ENCODE assay signal across 28 cellular contexts in the genomic region with DNA sequence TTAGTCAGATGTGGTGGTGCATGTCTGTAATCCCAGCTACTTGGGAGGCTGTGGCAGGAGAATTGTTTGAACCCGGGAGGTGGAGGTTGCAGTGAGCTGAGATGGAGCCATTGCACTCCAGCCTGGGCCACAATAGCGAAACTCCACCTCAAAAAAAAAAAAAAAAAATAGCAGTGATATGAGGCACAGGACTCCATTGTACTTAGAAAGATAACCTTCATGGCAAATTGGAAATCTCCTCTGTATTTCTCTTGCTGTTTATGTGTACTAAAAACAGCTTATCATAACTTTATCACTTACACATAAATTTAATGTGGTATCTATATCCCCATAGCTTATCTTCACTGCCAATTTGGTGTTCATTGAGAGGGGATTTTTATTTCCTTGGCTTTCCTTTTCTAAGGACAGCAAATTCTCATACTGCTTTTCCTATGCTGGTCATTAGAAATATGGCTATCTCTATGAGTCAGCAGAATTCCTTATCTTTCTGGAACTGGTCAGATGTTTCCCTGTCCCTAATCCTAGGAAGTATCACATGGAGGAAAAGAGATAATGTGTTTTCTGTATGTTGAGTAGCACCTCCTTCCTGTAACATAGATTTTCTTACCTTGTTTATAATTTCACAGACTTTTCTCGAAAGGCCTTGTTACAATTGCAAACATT. TPM values are rescaled to one million over a fixed set of nuclear protein-coding genes. Genes with fewer than 3 reads are reported as not detected.
DNase-seq lines count a peak whose midpoint lies in the region; ATAC-seq, FAIRE-seq and TF ChIP-seq lines count a peak whose summit lies in the region.
"Had no signal": no experiment of that assay in that cellular context is flagged by ENCODE, and none has a peak within 500 bp of the region (broad histone marks: within the 10 kb centered on the region; RNA-seq: fewer than 3 reads in every experiment).

No MANE protein-coding gene starts in this region.

- no peaks in the 10 kb centered on the region for H4K20me1 ChIP-seq in endothelial cell of umbilical vein (replicated peaks; ENCODE audit: control insufficient read depth, extremely low read depth, insufficient read depth, low read length)
- H4K20me1 ChIP-seq: BLaER1 had no signal

- H3K27ac ChIP-seq in endothelial cell of umbilical vein (ENCODE audit: insufficient read depth, low read depth, low read length): peak overlapping the region; percentile 78
- H3K27ac ChIP-seq: BLaER1, dorsolateral prefrontal cortex, neutrophil, SJSA1 had no signal

- H3K4me1 ChIP-seq in endothelial cell of umbilical vein (ENCODE audit: control insufficient read depth, extremely low read depth, insufficient read depth, low read length) (peaks cover 13% of the 10 kb centered on the region), mucosa of descending colon (ENCODE audit: low read depth) (no peaks in the 10 kb centered on the region)
- H3K4me1 ChIP-seq: SJSA1 had no signal

- ATAC-seq in mucosa of descending colon: no peak
- no peak for ATAC-seq in GM18519 (IDR thresholded peaks at IDR 0.05; ENCODE audit: low FRiP score, unreplicated experiment)
- ATAC-seq: left colon; stimulated activated effector memory CD8-positive, alpha-beta T cell treated with anti-CD3 and anti-CD28 coated beads, Interleukin-12 subunit alpha, Interleukin-12 subunit beta, amount 100 ng/mL, for 72 hours; T-cell had no signal

- CTCF ChIA-PET in endothelial cell of umbilical vein (lab: Charles Lee): interaction anchor here (0.8 to 1.5 kb wide), 2 partner anchors 10 to 17 kb away, joined by 3 to 6 read pairs; no protein-coding TSS in a partner anchor

- H3K79me2 ChIP-seq in endothelial cell of umbilical vein (ENCODE audit: control insufficient read depth, insufficient read depth, low read length): no peaks in the 10 kb centered on the region

- H3K36me3 ChIP-seq in endothelial cell of umbilical vein (ENCODE audit: control insufficient read depth in 2 of 2, extremely low read depth in 1 of 2, insufficient read depth in 2 of 2, low read length in 2 of 2) (no peaks in the 10 kb centered on the region), mucosa of descending colon (ENCODE audit: low read depth) (no peaks in the 10 kb centered on the region)
- H3K36me3 ChIP-seq: BLaER1, neutrophil, SJSA1 had no signal

- DNase-seq in CMK (ENCODE audit: low read depth) (peak; percentile 12), NCI-H226 (peak; percentile 28), endothelial cell of umbilical vein (ENCODE audit: low read depth, low spot score) (peak; percentile 95), lung microvascular endothelial cell (ENCODE audit: low read depth in 2 of 2) (peak; percentile 64 to 80), GF-D8 (lab: John Stamatoyannopoulos, UW) (no peak), mucosa of descending colon (no peak), D341Med (ENCODE audit: low spot score) (no peak)
- DNase-seq: activated CD4-positive, alpha-beta T cell treated with anti-CD3 and anti-CD28 coated beads, Interleukin-2, amount 50 U/mL, for 48 hours; activated CD4-positive, CD25-positive, alpha-beta regulatory T cell treated with anti-CD3 and anti-CD28 coated beads, Interleukin-2, amount 50 U/mL, for 72 hours; activated naive CD4-positive, alpha-beta T cell treated with Interleukin-2 at 50 U/mL for 16 hours; COR-L47; dorsolateral prefrontal cortex; GDM1; HCEC 1CT; immature natural killer cell; left colon; naive B cell; NCI-H1436 treated with DMSO at 0.1 percent for 48 hours; NCI-H2107; NCI-H446; NCI-H774; stimulated activated CD4-positive, alpha-beta T cell treated with anti-CD3 and anti-CD28 coated beads, Interleukin-4, amount 100 ng/mL, for 4 hours; T-cell had no signal

- POLR2A ChIA-PET in endothelial cell of umbilical vein (lab: Charles Lee): interaction anchor here (1.0 kb wide), 1 partner anchor 39 kb away, joined by 3 read pairs; no protein-coding TSS in a partner anchor

- H2AFZ ChIP-seq in endothelial cell of umbilical vein (ENCODE audit: low read depth, low read length): peak overlapping the region; percentile 67

- no peak overlapping the region for H3K9ac ChIP-seq in endothelial cell of umbilical vein (replicated peaks; ENCODE audit: extremely low read depth, insufficient read depth, low read length)
- H3K9ac ChIP-seq: BLaER1 had no signal

- TF ChIP-seq POLR2A in endothelial cell of umbilical vein (IDR thresholded peaks at IDR 0.05; ENCODE audit: low read depth, low read length): no peak

- H3K9me3 ChIP-seq in endothelial cell of umbilical vein (replicated peaks; ENCODE audit: control insufficient read depth, insufficient read depth, low read length) (no peaks in the 10 kb centered on the region), mucosa of descending colon (no peaks in the 10 kb centered on the region)
- H3K9me3 ChIP-seq: BLaER1, neutrophil, SJSA1 had no signal

- FAIRE-seq in endothelial cell of umbilical vein (lab: Jason Lieb, UNC): peak; percentile 68

- no peak overlapping the region for H3K4me3 ChIP-seq in endothelial cell of umbilical vein (replicated peaks in 1 of 3; ENCODE audit: insufficient read depth in 1 of 3, low read depth in 1 of 3, low read length in 3 of 3)
- H3K4me3 ChIP-seq in mucosa of descending colon: no peak overlapping the region
- H3K4me3 ChIP-seq: BLaER1, dorsolateral prefrontal cortex, SJSA1 had no signal

- no peaks in the 10 kb centered on the region for H3K27me3 ChIP-seq in endothelial cell of umbilical vein (ENCODE audit: control insufficient read depth in 2 of 2, insufficient read depth in 2 of 2, low read length in 2 of 2)
- H3K27me3 ChIP-seq: BLaER1, dorsolateral prefrontal cortex, neutrophil, SJSA1 had no signal

- peak overlapping the region; percentile 63 for H3K4me2 ChIP-seq in endothelial cell of umbilical vein (ENCODE audit: insufficient read depth, low read length)
- H3K4me2 ChIP-seq: BLaER1 had no signal

- dilution Hi-C loops in endothelial cell of umbilical vein (cut with MboI; ENCODE audit: extremely low pct_ligation_motif_present, low sequenced_read_pairs): no loop called here

- no peaks in the 10 kb centered on the region for H3K9me1 ChIP-seq in endothelial cell of umbilical vein (replicated peaks; ENCODE audit: control insufficient read depth, extremely low read depth, insufficient read depth, low read length)

- TSS peak; percentile 72 for BruUV-seq in endothelial cell of umbilical vein (replicated peaks; lab: Mats Ljungman, UMichigan)

- intact Hi-C loops in endothelial cell of umbilical vein (cut with micrococcal nuclease) (loop anchor here (2.0 to 5.0 kb wide), 2 partner anchors 36 to 40 kb away; a partner anchor contains a TSS), mucosa of descending colon (cut with DNase I, micrococcal nuclease) (loop anchor here in 1 of 2 donors (10.0 kb wide), 1 partner anchor 104 kb away; no protein-coding TSS in a partner anchor)

- TF ChIP-seq CTCF in endothelial cell of umbilical vein (IDR thresholded peaks at IDR 0.05; ENCODE audit: extremely low read depth in 1 of 2, insufficient read depth in 1 of 2, low read depth in 1 of 2, low read length in 2 of 2): no peak
- TF ChIP-seq CTCF in mucosa of descending colon (IDR thresholded peaks at IDR 0.05): no peak

TF ChIP-seq in endothelial cell of umbilical vein, 7 proteins besides CTCF, POLR2A, EP300 and RAD21:
- no peak for TF ChIP-seq EZH2 (IDR thresholded peaks at IDR 0.05; ENCODE audit: borderline replicate concordance, low read depth, low read length, severe bottlenecking)
- peak; percentile 48 for TF ChIP-seq POLR2AphosphoS5 (IDR thresholded peaks at IDR 0.05; ENCODE audit: insufficient read depth, low read depth, low read length)
- TF ChIP-seq, protein P1, sequence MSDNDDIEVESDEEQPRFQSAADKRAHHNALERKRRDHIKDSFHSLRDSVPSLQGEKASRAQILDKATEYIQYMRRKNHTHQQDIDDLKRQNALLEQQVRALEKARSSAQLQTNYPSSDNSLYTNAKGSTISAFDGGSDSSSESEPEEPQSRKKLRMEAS (IDR thresholded peaks at IDR 0.05; ENCODE audit: insufficient read depth, insufficient read length): no peak
- TF ChIP-seq FOS (IDR thresholded peaks at IDR 0.05; ENCODE audit: borderline replicate concordance, insufficient read depth, low read length): peak; percentile 54
- peak; percentile 71 for TF ChIP-seq JUN (IDR thresholded peaks at IDR 0.05; ENCODE audit: borderline replicate concordance, insufficient read depth, insufficient read length, low read depth)
- peak; percentile 90 for TF ChIP-seq GATA2 (IDR thresholded peaks at IDR 0.05; ENCODE audit: insufficient read depth, insufficient read length, low read depth, low read length)

RNA-seq across cellular contexts. Expression of a gene that starts 40.6 kb away (rescaled TPM):
- 117 and 130 TPM in 2 replicates for total RNA-seq in endothelial cell of umbilical vein
- 16.2 and 19.8 TPM in 2 replicates for polyA plus RNA-seq in endothelial cell of umbilical vein
- polyA plus RNA-seq in endothelial cell of umbilical vein (2011; cell fraction: cytosol; rRNA removed): 25.6 and 27.9 TPM in 2 replicates
- 147 and 165 TPM in 2 replicates for polyA plus RNA-seq in endothelial cell of umbilical vein (2011; cell fraction: nucleus; rRNA removed)
- polyA plus RNA-seq in endothelial cell of umbilical vein (2012): 70.6 and 77.6 TPM in 2 replicates
- polyA minus RNA-seq in endothelial cell of umbilical vein: 125 and 132 TPM in 2 replicates
- 8.4 TPM for polyA minus RNA-seq in endothelial cell of umbilical vein (2011; cell fraction: cytosol; rRNA and poly(A)+ RNA removed)
- 450 and 456 TPM in 2 replicates for polyA minus RNA-seq in endothelial cell of umbilical vein (2011; cell fraction: nucleus; rRNA and poly(A)+ RNA removed)
- 49.7 and 69.4 TPM in 2 replicates for total RNA-seq in lung microvascular endothelial cell
- 100 to 1,000 TPM in 1 of 3 donors, 10 to 100 TPM in 1, 1 to 10 TPM in 1; 8.8 to 200 (median 28.1) TPM for total RNA-seq in mucosa of descending colon

Comparison
In these comparisons a context has a peak if more than half of its experiments do, and no peak if none do; other contexts are left out.
1. DNase-seq: peak in CMK (single experiment), NCI-H226 (single experiment), endothelial cell of umbilical vein (single experiment) and lung microvascular endothelial cell (2 of 2); none in GF-D8 (single experiment), mucosa of descending colon (0 of 3) and D341Med (single experiment).